In the genomic region with DNA sequence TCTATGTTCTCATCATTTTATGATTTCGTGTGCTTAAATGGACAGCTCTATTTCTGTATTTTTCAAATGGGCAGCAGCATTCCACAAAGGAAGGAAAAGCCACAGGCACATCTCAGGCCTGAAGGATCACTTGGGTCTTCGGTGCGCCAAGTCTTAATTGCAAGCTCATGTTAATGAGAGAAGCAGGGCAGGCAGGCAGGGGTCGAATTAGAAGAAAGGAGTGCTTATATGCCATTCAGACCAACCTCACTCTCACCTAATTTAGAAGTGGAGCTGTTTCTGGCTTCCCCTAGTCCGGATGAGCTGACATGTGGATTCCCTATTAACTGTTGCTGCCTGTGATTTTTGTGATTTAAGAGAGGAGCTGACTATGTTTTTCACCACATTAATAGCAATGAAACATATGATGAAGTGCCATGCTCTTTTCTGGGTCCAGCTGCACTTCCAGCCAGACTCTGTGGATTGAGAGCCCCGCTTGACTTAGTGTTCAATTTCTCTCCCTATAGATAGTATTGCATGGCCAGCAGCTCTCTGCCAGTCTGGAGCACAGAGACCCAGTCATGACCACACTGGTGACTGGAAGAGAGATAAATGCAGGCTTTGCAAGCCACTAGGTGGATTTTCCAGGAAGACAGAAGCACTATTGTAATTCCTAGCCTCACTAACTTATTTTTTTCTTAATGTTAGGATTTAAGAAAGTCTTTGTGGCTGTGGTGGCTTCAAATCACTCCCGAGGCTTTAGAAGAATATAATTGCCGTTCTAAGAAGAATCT, we compare ENCODE assay signal across 21 cellular contexts.
DNase-seq lines count a peak whose midpoint lies in the region; ATAC-seq, FAIRE-seq and TF ChIP-seq lines count a peak whose summit lies in the region.
"Had no signal": no experiment of that assay in that cellular context is flagged by ENCODE, and none has a peak within 500 bp of the region (broad histone marks: within the 10 kb centered on the region; RNA-seq: fewer than 3 reads in every experiment).

No MANE protein-coding gene starts in this region.

- H3K4me1 ChIP-seq in MM.1S (ENCODE audit: low read length) (no peaks in the 10 kb centered on the region), astrocyte (ENCODE audit: insufficient read depth, low read length) (no peaks in the 10 kb centered on the region)
- H3K4me1 ChIP-seq: BLaER1 treated with 17β-estradiol and CSF1 and Interleukin-3, amounts not matched to agents 10 nM and 100 nM had no signal

- no peaks in the 10 kb centered on the region for H3K79me2 ChIP-seq in MM.1S (ENCODE audit: low read length)
- H3K79me2 ChIP-seq in astrocyte (ENCODE audit: insufficient read depth, low read length): no peaks in the 10 kb centered on the region

- H3F3A ChIP-seq in MM.1S (ENCODE audit: insufficient read depth, low read length): no peaks in the 10 kb centered on the region

- no peaks in the 10 kb centered on the region for H3K9me3 Mint-ChIP-seq in astrocyte (ENCODE audit: unreplicated experiment)
- peaks cover 7% of the 10 kb centered on the region for H3K9me3 Mint-ChIP-seq in activated naive CD8-positive, alpha-beta T cell treated with anti-CD3 and anti-CD28 coated beads, Interleukin-2, amount 50 U/mL, for 24 hours
- peaks cover 2% of the 10 kb centered on the region for H3K9me3 Mint-ChIP-seq in activated naive CD4-positive, alpha-beta T cell treated with anti-CD3 and anti-CD28 coated beads for 36 hours

- no peak overlapping the region for H3K4me3 ChIP-seq in MM.1S (ENCODE audit: low read length)
- H3K4me3 ChIP-seq in astrocyte (ENCODE audit: insufficient read depth, low read depth, low read length): no peak overlapping the region
- H3K4me3 ChIP-seq: BLaER1 treated with 17β-estradiol and CSF1 and Interleukin-3, amounts not matched to agents 10 nM and 100 nM; GM23248; SK-N-MC had no signal

- no peak overlapping the region for H3K4me3 Mint-ChIP-seq in astrocyte (ENCODE audit: unreplicated experiment)
- H3K4me3 Mint-ChIP-seq in activated naive CD8-positive, alpha-beta T cell treated with anti-CD3 and anti-CD28 coated beads, Interleukin-2, amount 50 U/mL, for 24 hours: no peak overlapping the region
- no peak overlapping the region for H3K4me3 Mint-ChIP-seq in activated naive CD4-positive, alpha-beta T cell treated with anti-CD3 and anti-CD28 coated beads for 36 hours

- H3K4me1 Mint-ChIP-seq in astrocyte (ENCODE audit: low read depth, unreplicated experiment): peaks cover 3% of the 10 kb centered on the region
- H3K4me1 Mint-ChIP-seq in activated naive CD8-positive, alpha-beta T cell treated with anti-CD3 and anti-CD28 coated beads, Interleukin-2, amount 50 U/mL, for 24 hours: no peaks in the 10 kb centered on the region
- H3K4me1 Mint-ChIP-seq in activated naive CD4-positive, alpha-beta T cell treated with anti-CD3 and anti-CD28 coated beads for 36 hours (ENCODE audit: low read depth): no peaks in the 10 kb centered on the region

- H3K4me2 ChIP-seq in MM.1S (ENCODE audit: low read depth, low read length) (0 out of 2 replicates have a peak overlapping the region, but pooled peaks have one; percentile 4), astrocyte (ENCODE audit: low read length) (no peak overlapping the region)
- H3K4me2 ChIP-seq: BLaER1 treated with 17β-estradiol and CSF1 and Interleukin-3, amounts not matched to agents 10 nM and 100 nM had no signal

- CTCF ChIA-PET in activated naive CD4-positive, alpha-beta T cell treated with anti-CD3 and anti-CD28 coated beads for 36 hours (lab: Charles Lee): no interaction called here

- no peak for TF ChIP-seq CTCF in MM.1S (IDR thresholded peaks at IDR 0.05; ENCODE audit: low read length)
- TF ChIP-seq CTCF in astrocyte (IDR thresholded peaks at IDR 0.05; ENCODE audit: insufficient read depth, low read depth, low read length): no peak

- H3K9me3 ChIP-seq in MM.1S (replicated peaks; ENCODE audit: insufficient read depth, low read length) (no peaks in the 10 kb centered on the region), astrocyte (ENCODE audit: insufficient read depth, low read depth, low read length) (no peaks in the 10 kb centered on the region)
- H3K9me3 ChIP-seq: BLaER1 treated with 17β-estradiol and CSF1 and Interleukin-3, amounts not matched to agents 10 nM and 100 nM had no signal

- intact Hi-C loops in activated naive CD4-positive, alpha-beta T cell treated with anti-CD3 and anti-CD28 coated beads for 36 hours (cut with micrococcal nuclease): no loop called here

- no peak overlapping the region for H3K9ac ChIP-seq in MM.1S (ENCODE audit: low read length)
- H3K9ac ChIP-seq in astrocyte (ENCODE audit: low read length): no peak overlapping the region
- H3K9ac ChIP-seq: BLaER1 treated with 17β-estradiol and CSF1 and Interleukin-3, amounts not matched to agents 10 nM and 100 nM; GM23248 had no signal

- H4K20me1 ChIP-seq in MM.1S (ENCODE audit: insufficient read depth, low read length) (no peaks in the 10 kb centered on the region), astrocyte (ENCODE audit: insufficient read depth, low read length) (no peaks in the 10 kb centered on the region)
- H4K20me1 ChIP-seq: BLaER1 treated with 17β-estradiol and CSF1 and Interleukin-3, amounts not matched to agents 10 nM and 100 nM had no signal

- no peaks in the 10 kb centered on the region for H3K36me3 ChIP-seq in MM.1S (replicated peaks; ENCODE audit: insufficient read depth, low read length)
- no peaks in the 10 kb centered on the region for H3K36me3 ChIP-seq in astrocyte (ENCODE audit: insufficient read depth, low read length)
- H3K36me3 ChIP-seq: BLaER1 treated with 17β-estradiol and CSF1 and Interleukin-3, amounts not matched to agents 10 nM and 100 nM had no signal

- no peak for ATAC-seq in activated naive CD8-positive, alpha-beta T cell treated with anti-CD3 and anti-CD28 coated beads, Interleukin-2, amount 50 U/mL, for 24 hours

- H3K27ac ChIP-seq in MM.1S (ENCODE audit: low read length) (no peak overlapping the region), astrocyte (ENCODE audit: low read depth, low read length) (no peak overlapping the region)
- H3K27ac ChIP-seq: BLaER1 treated with 17β-estradiol and CSF1 and Interleukin-3, amounts not matched to agents 10 nM and 100 nM; GM23248; SK-N-MC had no signal

- H3K27ac Mint-ChIP-seq in astrocyte (ENCODE audit: unreplicated experiment): peak overlapping the region; percentile 43
- no peak overlapping the region for H3K27ac Mint-ChIP-seq in activated naive CD8-positive, alpha-beta T cell treated with anti-CD3 and anti-CD28 coated beads, Interleukin-2, amount 50 U/mL, for 24 hours
- no peak overlapping the region for H3K27ac Mint-ChIP-seq in activated naive CD4-positive, alpha-beta T cell treated with anti-CD3 and anti-CD28 coated beads for 36 hours

- H3K9me2 ChIP-seq in MM.1S (replicated peaks; ENCODE audit: insufficient read depth, low read length): no peaks in the 10 kb centered on the region

- no peak overlapping the region for H2AFZ ChIP-seq in MM.1S (ENCODE audit: low read length)
- H2AFZ ChIP-seq in astrocyte (ENCODE audit: low read depth, low read length): no peak overlapping the region
- H2AFZ ChIP-seq: GM23248 had no signal

- FAIRE-seq in astrocyte (lab: Jason Lieb, UNC): no peak
- FAIRE-seq: A204.1, GM12891, GM18507 had no signal

- H3K27me3 Mint-ChIP-seq in astrocyte (ENCODE audit: low read depth, unreplicated experiment): no peaks in the 10 kb centered on the region
- no peaks in the 10 kb centered on the region for H3K27me3 Mint-ChIP-seq in activated naive CD8-positive, alpha-beta T cell treated with anti-CD3 and anti-CD28 coated beads, Interleukin-2, amount 50 U/mL, for 24 hours
- no peaks in the 10 kb centered on the region for H3K27me3 Mint-ChIP-seq in activated naive CD4-positive, alpha-beta T cell treated with anti-CD3 and anti-CD28 coated beads for 36 hours (ENCODE audit: low read depth)

- DNase-seq in GF-D8 (lab: John Stamatoyannopoulos, UW): peak; percentile 2
- no peak for DNase-seq in MM.1S
- no peak for DNase-seq in astrocyte (ENCODE audit: low read depth)
- DNase-seq in midbrain (lab: John Stamatoyannopoulos, UW): peak; percentile 6
- DNase-seq in NCI-H1092 (lab: John Stamatoyannopoulos, UW): no peak
- DNase-seq in activated naive CD8-positive, alpha-beta T cell treated with anti-CD3 and anti-CD28 coated beads, Interleukin-2, amount 50 U/mL, for 24 hours: no peak
- no peak for DNase-seq in effector CD8-positive, alpha-beta T cell (lab: John Stamatoyannopoulos, UW)
- no peak for DNase-seq in activated naive CD4-positive, alpha-beta T cell treated with anti-CD3 and anti-CD28 coated beads for 36 hours
- DNase-seq: DND-41, GDM1, GM23248, Kasumi-1, NCI-H1930, NCI-H2171 treated with DMSO at 0.1 percent for 48 hours, NCI-H446 treated with DMSO at 0.1 percent for 48 hours, NCI-H774 had no signal

- H3K27me3 ChIP-seq in MM.1S (replicated peaks; ENCODE audit: insufficient read depth, low read length) (no peaks in the 10 kb centered on the region), astrocyte (ENCODE audit: insufficient read depth, low read length) (no peaks in the 10 kb centered on the region)
- H3K27me3 ChIP-seq: BLaER1 treated with 17β-estradiol and CSF1 and Interleukin-3, amounts not matched to agents 10 nM and 100 nM had no signal

- no peaks in the 10 kb centered on the region for H3K36me3 Mint-ChIP-seq in astrocyte (ENCODE audit: low read depth, unreplicated experiment)
- no peaks in the 10 kb centered on the region for H3K36me3 Mint-ChIP-seq in activated naive CD8-positive, alpha-beta T cell treated with anti-CD3 and anti-CD28 coated beads, Interleukin-2, amount 50 U/mL, for 24 hours (ENCODE audit: low read depth)
- no peaks in the 10 kb centered on the region for H3K36me3 Mint-ChIP-seq in activated naive CD4-positive, alpha-beta T cell treated with anti-CD3 and anti-CD28 coated beads for 36 hours (ENCODE audit: low read depth)

Comparison
In these comparisons a context has a peak if more than half of its experiments do, and no peak if none do; other contexts are left out.
1. DNase-seq: peak in GF-D8 (single experiment) and midbrain (single experiment); none in MM.1S (single experiment), astrocyte (single experiment), NCI-H1092 (single experiment), activated naive CD8-positive, alpha-beta T cell treated with anti-CD3 and anti-CD28 coated beads, Interleukin-2, amount 50 U/mL, for 24 hours (single experiment), effector CD8-positive, alpha-beta T cell (single experiment) and activated naive CD4-positive, alpha-beta T cell treated with anti-CD3 and anti-CD28 coated beads for 36 hours (single experiment).